In genomic region chr10:97499561-97500296, GRCh38 we compare ENCODE assay signal across 8 cellular contexts.
DNase-seq lines count a peak whose midpoint lies in the region; ATAC-seq, FAIRE-seq and TF ChIP-seq lines count a peak whose summit lies in the region.

No MANE protein-coding gene starts in this region.

- peak overlapping the region; percentile 44 for H2AFZ ChIP-seq in ACC112 (ENCODE audit: low read length, unreplicated experiment)

- H3K27ac ChIP-seq in ACC112 (ENCODE audit: low read depth, low read length) = peak overlapping the region; percentile 3; the same call in 1 of the 2 replicates
- H3K27ac ChIP-seq in WERI-Rb-1 = no peak overlapping the region

- no peak for TF ChIP-seq CTCF in WERI-Rb-1 (IDR thresholded peaks at IDR 0.05; ENCODE audit: low read depth, low read length)
- TF ChIP-seq CTCF in nephron progenitor cell (IDR thresholded peaks at IDR 0.05) = no peak

- H3K9me3 Mint-ChIP-seq in nephron progenitor cell = no peaks in the 10 kb centered on the region

- H3K4me1 Mint-ChIP-seq in nephron progenitor cell = peaks cover 57% of the 10 kb centered on the region

- peaks cover 31% of the 10 kb centered on the region for H3K27me3 Mint-ChIP-seq in nephron progenitor cell (ENCODE audit: low read depth, poor library complexity)

- peak overlapping the region; percentile 100 for H3K4me3 ChIP-seq in ACC112 (ENCODE audit: low read depth, low read length)
- peak overlapping the region; percentile 83 for H3K4me3 ChIP-seq in WERI-Rb-1 (ENCODE audit: low read depth, low read length)

- peaks cover 80% of the 10 kb centered on the region for H3K79me2 ChIP-seq in ACC112 (ENCODE audit: control insufficient read depth, insufficient read depth, low read length, unreplicated experiment)

- H3K27me3 ChIP-seq in ACC112 (ENCODE audit: insufficient read depth, low read length) (no peaks in the 10 kb centered on the region), WERI-Rb-1 (ENCODE audit: insufficient read depth, low read depth, severe bottlenecking) (peaks cover 12% of the 10 kb centered on the region)

- DNase-seq in HCEC 1CT (peak; percentile 68), WERI-Rb-1 (no peak), fibroblast of the conjunctiva (ENCODE audit: low read depth) (peak; percentile 41), nephron progenitor cell (peak; percentile 60), RCC 7860 (ENCODE audit: low spot score) (no peak), NCI-H1930 (lab: John Stamatoyannopoulos, UW) (no peak)

- H3K36me3 ChIP-seq in ACC112 (ENCODE audit: insufficient read depth, low read length) (no peaks in the 10 kb centered on the region), WERI-Rb-1 (no peaks in the 10 kb centered on the region)

- FAIRE-seq in RCC 7860 (lab: Jason Lieb, UNC) = no peak

- no peak overlapping the region for H3K27ac Mint-ChIP-seq in nephron progenitor cell

- peaks cover 23% of the 10 kb centered on the region for H3K4me1 ChIP-seq in ACC112 (ENCODE audit: control insufficient read depth, insufficient read depth, low read length, unreplicated experiment)

- no peak for ATAC-seq in GM21526 (IDR thresholded peaks at IDR 0.05; ENCODE audit: low FRiP score, unreplicated experiment)

- no peaks in the 10 kb centered on the region for H3K9me3 ChIP-seq in WERI-Rb-1 (ENCODE audit: severe bottlenecking)

- no peaks in the 10 kb centered on the region for H3K36me3 Mint-ChIP-seq in nephron progenitor cell (ENCODE audit: low read depth)

- H3K4me3 Mint-ChIP-seq in nephron progenitor cell = peak overlapping the region; percentile 77

Comparison
In these comparisons a context has a peak if more than half of its experiments do, and no peak if none do; other contexts are left out.
1. DNase-seq: peak in HCEC 1CT (single experiment), fibroblast of the conjunctiva (single experiment) and nephron progenitor cell (single experiment); none in WERI-Rb-1 (single experiment), RCC 7860 (single experiment) and NCI-H1930 (0 of 2).